In the genomic region with DNA sequence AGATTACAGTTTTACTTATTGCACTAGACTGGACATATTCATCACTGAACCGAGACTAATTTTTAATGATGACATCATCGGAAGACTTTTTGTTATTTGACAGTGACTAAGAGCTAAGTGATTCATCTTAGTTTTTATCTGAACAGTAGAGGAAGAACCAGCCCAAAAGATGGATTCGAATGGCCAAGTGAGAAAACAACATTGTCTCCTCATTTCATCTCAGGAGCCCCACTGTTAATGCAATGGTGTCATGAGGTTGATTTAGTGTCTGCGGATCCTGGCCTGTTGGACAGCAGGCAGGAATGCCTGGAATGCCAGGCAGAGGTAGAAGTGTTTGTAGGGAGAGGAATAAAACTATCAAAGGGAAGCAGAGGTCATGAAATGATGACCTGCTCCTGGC, we compare ENCODE assay signal across 14 cellular contexts. TPM values are rescaled to one million over a fixed set of nuclear protein-coding genes. Genes with fewer than 3 reads are reported as not detected.
A peak's percentile ranks its signal among the peaks of the same experiment; 100 is the strongest.
DNase-seq lines count a peak whose midpoint lies in the region; ATAC-seq, FAIRE-seq and TF ChIP-seq lines count a peak whose summit lies in the region.
"Had no signal": no experiment of that assay in that cellular context is flagged by ENCODE, and none has a peak within 500 bp of the region (broad histone marks: within the 10 kb centered on the region; RNA-seq: fewer than 3 reads in every experiment).

No MANE protein-coding gene starts in this region.

- H3K27ac ChIP-seq in K562 (ENCODE audit: extremely low read depth, low read depth, low read length) = no peak overlapping the region
- H3K27ac ChIP-seq: colonic mucosa had no signal

- H3K4me3 ChIP-seq in AG10803 (ENCODE audit: low read length) (no peak overlapping the region), K562 (no peak overlapping the region)
- H3K4me3 ChIP-seq: colonic mucosa had no signal

- H3K79me2 ChIP-seq in K562 (ENCODE audit: control insufficient read depth, insufficient read depth, low read length) = no peaks in the 10 kb centered on the region

- TF ChIP-seq POLR2A in K562 (conservative IDR thresholded peaks at IDR 0.05) = no peak

- H3K27me3 ChIP-seq in K562 (ENCODE audit: control insufficient read depth in 2 of 2, insufficient read depth in 2 of 2, low read length in 2 of 2) = peaks cover 6 to 7% of the 10 kb centered on the region in 2 experiments; a peak in 4 of 5 replicates

- TF ChIP-seq EP300 in K562 (IDR thresholded peaks at IDR 0.05; ENCODE audit: low read length) = no peak

- in situ Hi-C loops in K562 (cut with MboI) = no loop called here

- intact Hi-C loops in K562 (cut with micrococcal nuclease) = loop anchor here (10.0 kb wide), 1 partner anchor 771 kb away; no protein-coding TSS in a partner anchor

- H3K9ac ChIP-seq in K562 (ENCODE audit: insufficient read depth in 1 of 2, low read depth in 2 of 2, low read length in 2 of 2) = no peak overlapping the region

- peak; percentile 10 for DNase-seq in AG10803 (ENCODE audit: low read depth)
- DNase-seq in HTR-8/SVneo (ENCODE audit: insufficient read length, low spot score) = peak; percentile 10
- no peak for DNase-seq in K562 (ENCODE audit: extremely low read depth in 1 of 4, low spot score in 3 of 4)
- peak; percentile 58 for DNase-seq in kidney tubule cell (ENCODE audit: low spot score)
- no peak for DNase-seq in NCI-H524 (lab: John Stamatoyannopoulos, UW)
- no peak for DNase-seq in DMS 273 (lab: John Stamatoyannopoulos, UW; ENCODE audit: unreplicated experiment)
- DNase-seq in NCI-H2107 treated with DMSO at 0.1 percent for 48 hours (lab: John Stamatoyannopoulos, UW; ENCODE audit: unreplicated experiment) = no peak
- DNase-seq: activated B cell treated with CpG ODN at 0.5 μM for 24 hours; AML-193; colonic mucosa; NCI-H1092; NCI-H345; stimulated activated CD4-positive, alpha-beta T cell treated with anti-CD3 and anti-CD28 coated beads, Interleukin-15, amount 100 ng/mL, for 24 hours had no signal

- no peaks in the 10 kb centered on the region for H3K36me3 ChIP-seq in K562 (ENCODE audit: control insufficient read depth, insufficient read depth, low read length)
- H3K36me3 ChIP-seq: colonic mucosa had no signal

- CTCF ChIA-PET in K562 (lab: Yijun Ruan, JAX; ENCODE audit: low intra/inter-chr PET ratio) = interaction anchor here (0.6 kb wide), 1 partner anchor 313 kb away, joined by 3 read pairs; no protein-coding TSS in a partner anchor

- peaks cover 0 to 4% of the 10 kb centered on the region in 2 experiments; a peak in 1 of 5 replicates for H3K4me1 ChIP-seq in K562 (replicated peaks in 1 of 2; ENCODE audit: control insufficient read depth in 2 of 2, insufficient read depth in 2 of 2, low read length in 2 of 2)
- H3K4me1 ChIP-seq: colonic mucosa had no signal

- H4K20me1 ChIP-seq in K562 (replicated peaks; ENCODE audit: control insufficient read depth, insufficient read depth, low read length) = no peaks in the 10 kb centered on the region

- no peaks in the 10 kb centered on the region for H3K9me3 ChIP-seq in K562 (replicated peaks; ENCODE audit: control insufficient read depth, insufficient read depth, low read depth, low read length)
- H3K9me3 ChIP-seq: colonic mucosa had no signal

- no peaks in the 10 kb centered on the region for H3K9me1 ChIP-seq in K562 (ENCODE audit: control insufficient read depth, insufficient read depth, low read length)

- no peak for FAIRE-seq in HTR-8/SVneo (lab: Jason Lieb, UNC)
- no peak for FAIRE-seq in K562 (lab: Jason Lieb, UNC)

- WGBS in K562 (ENCODE audit: insufficient coverage, low coverage, missing lambda C conversion rate) = 0% methylated on average over 4 of the region's 4 CpGs

- TF ChIP-seq RAD21 in K562 (CRISPR knock-in tag; conservative IDR thresholded peaks at IDR 0.05 in 1 of 2, IDR thresholded peaks at IDR 0.05 in 1 of 2) = no peak

- H3K4me2 ChIP-seq in K562 (ENCODE audit: insufficient read depth, low read length) = no peak overlapping the region

- no TSS peak for BruUV-seq in K562 (replicated peaks; lab: Mats Ljungman, UMichigan)

- no peak for ATAC-seq in K562
- ATAC-seq in HG03045 (IDR thresholded peaks at IDR 0.05; ENCODE audit: unreplicated experiment) = no peak

- POLR2A ChIA-PET in K562 (lab: Yijun Ruan, JAX) = no interaction called here

- no peak overlapping the region for H2AFZ ChIP-seq in K562 (ENCODE audit: low read depth, low read length)

- TF ChIP-seq CTCF in AG10803 (conservative IDR thresholded peaks at IDR 0.05; ENCODE audit: low read length) = no peak
- TF ChIP-seq CTCF in K562 (IDR thresholded peaks at IDR 0.05 in 2 of 3, conservative IDR thresholded peaks at IDR 0.05 in 1 of 3; ENCODE audit: insufficient read depth in 2 of 3, low read depth in 1 of 3, low read length in 3 of 3) = no peak

TF ChIP-seq in K562, 482 proteins besides CTCF, POLR2A, EP300 and RAD21:
- TF ChIP-seq JUNB (CRISPR knock-in tag; conservative IDR thresholded peaks at IDR 0.05) = peak; percentile 54; the same call in 1 of the 2 replicates
- TF ChIP-seq, protein P1, sequence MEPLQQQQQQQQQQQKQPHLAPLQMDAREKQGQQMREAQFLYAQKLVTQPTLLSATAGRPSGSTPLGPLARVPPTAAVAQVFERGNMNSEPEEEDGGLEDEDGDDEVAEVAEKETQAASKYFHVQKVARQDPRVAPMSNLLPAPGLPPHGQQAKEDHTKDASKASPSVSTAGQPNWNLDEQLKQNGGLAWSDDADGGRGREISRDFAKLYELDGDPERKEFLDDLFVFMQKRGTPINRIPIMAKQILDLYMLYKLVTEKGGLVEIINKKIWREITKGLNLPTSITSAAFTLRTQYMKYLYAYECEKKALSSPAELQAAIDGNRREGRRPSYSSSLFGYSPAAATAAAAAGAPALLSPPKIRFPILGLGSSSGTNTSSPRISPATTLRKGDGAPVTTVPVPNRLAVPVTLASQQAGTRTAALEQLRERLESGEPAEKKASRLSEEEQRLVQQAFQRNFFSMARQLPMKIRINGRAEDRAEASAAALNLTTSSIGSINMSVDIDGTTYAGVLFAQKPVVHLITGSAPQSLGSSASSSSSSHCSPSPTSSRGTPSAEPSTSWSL (CRISPR knock-in tag; IDR thresholded peaks at IDR 0.05; ENCODE audit: borderline replicate concordance) = no peak
- peak; percentile 63; the same call in 1 of the 2 replicates for TF ChIP-seq ATF7 (IDR thresholded peaks at IDR 0.05)
- no peak for TF ChIP-seq HMGN3 (IDR thresholded peaks at IDR 0.05; ENCODE audit: borderline replicate concordance, extremely low read depth, insufficient read length, low read depth, low read length)
- TF ChIP-seq, protein P2, sequence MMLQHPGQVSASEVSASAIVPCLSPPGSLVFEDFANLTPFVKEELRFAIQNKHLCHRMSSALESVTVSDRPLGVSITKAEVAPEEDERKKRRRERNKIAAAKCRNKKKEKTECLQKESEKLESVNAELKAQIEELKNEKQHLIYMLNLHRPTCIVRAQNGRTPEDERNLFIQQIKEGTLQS (IDR thresholded peaks at IDR 0.05) = peak; percentile 84
- TF ChIP-seq, protein P2 (CRISPR knock-in tag; conservative IDR thresholded peaks at IDR 0.05) = no peak
- TF ChIP-seq JUND (IDR thresholded peaks at IDR 0.05; ENCODE audit: borderline replicate concordance, low read depth, low read length) = no peak
- peak; percentile 44; the same call in 1 of the 3 replicates for TF ChIP-seq JUND (tag; IDR thresholded peaks at IDR 0.05; ENCODE audit: borderline replicate concordance, low read depth, low read length)
TF ChIP-seq in K562: peak in this region for 4.

RNA-seq across cellular contexts. Expression of a gene that starts 37.8 kb away (rescaled TPM):
- 4.9 and 15.6 TPM in 2 replicates for total RNA-seq in K562 (2011; cell fraction: chromatin; rRNA removed; ENCODE audit: low replicate concordance)
- total RNA-seq in K562 (2011; cell fraction: nucleolus; rRNA removed) = 1.1 and 3.2 TPM in 2 replicates
- 5.1 and 8.9 TPM in 2 replicates for total RNA-seq in K562 (2011; cell fraction: nucleoplasm; rRNA removed)
- 21.2 and 21.7 TPM in 2 replicates for total RNA-seq in K562 (2014; rRNA removed)
- total RNA-seq in K562 (2014; rRNA removed; fragmentation: Illumina TruSeq; extraction: Trizol) = 41.7 and 46.6 TPM in 2 replicates
- total RNA-seq in K562 (2015; rRNA removed; fragmentation: Illumina TruSeq; extraction: Trizol) = 40.3 and 44.3 TPM in 2 replicates
- 31.1 and 31.6 TPM in 2 replicates for total RNA-seq in K562 (2021)
- 24.2 and 31.5 TPM in 2 replicates for polyA plus RNA-seq in K562 (2011; rRNA removed)
- polyA plus RNA-seq in K562 (2011; cell fraction: cytosol; rRNA removed) = 4.9 and 11.9 TPM in 2 replicates
- 2.8 and 4.7 TPM in 2 replicates for polyA plus RNA-seq in K562 (2011; cell fraction: nucleus; rRNA removed)
- polyA plus RNA-seq in K562 (2012) = 36.7 and 37.8 TPM in 2 replicates
- 49.9 and 89.4 TPM in 2 replicates for polyA plus RNA-seq in K562 (2014; fragmentation: Illumina TruSeq; extraction: Trizol)
- polyA plus RNA-seq in K562 (2014; fragmentation: Nextera tagmentation; extraction: Ambion mirVana) = 10 to 100 TPM; 33.5 to 35.2 TPM
- polyA plus RNA-seq in K562 (2014; rRNA removed) = 36.8 and 37.2 TPM in 2 replicates
- polyA minus RNA-seq in K562 (2011; rRNA and poly(A)+ RNA removed) = 12.4 and 16.5 TPM in 2 replicates
- polyA minus RNA-seq in K562 (2011; cell fraction: cytosol; rRNA and poly(A)+ RNA removed) = 6.3 and 6.4 TPM in 2 replicates
- polyA minus RNA-seq in K562 (2011; cell fraction: nucleus; rRNA and poly(A)+ RNA removed) = 2.7 and 7.0 TPM in 2 replicates

Comparison
In these comparisons a context has a peak if more than half of its experiments do, and no peak if none do; other contexts are left out.
1. DNase-seq: peak in AG10803 (single experiment), HTR-8/SVneo (single experiment) and kidney tubule cell (single experiment); none in K562 (0 of 4), NCI-H524 (0 of 2), DMS 273 (single experiment) and NCI-H2107 treated with DMSO at 0.1 percent for 48 hours (single experiment).